ENCODE assay signal across 25 cellular contexts in the genomic region with DNA sequence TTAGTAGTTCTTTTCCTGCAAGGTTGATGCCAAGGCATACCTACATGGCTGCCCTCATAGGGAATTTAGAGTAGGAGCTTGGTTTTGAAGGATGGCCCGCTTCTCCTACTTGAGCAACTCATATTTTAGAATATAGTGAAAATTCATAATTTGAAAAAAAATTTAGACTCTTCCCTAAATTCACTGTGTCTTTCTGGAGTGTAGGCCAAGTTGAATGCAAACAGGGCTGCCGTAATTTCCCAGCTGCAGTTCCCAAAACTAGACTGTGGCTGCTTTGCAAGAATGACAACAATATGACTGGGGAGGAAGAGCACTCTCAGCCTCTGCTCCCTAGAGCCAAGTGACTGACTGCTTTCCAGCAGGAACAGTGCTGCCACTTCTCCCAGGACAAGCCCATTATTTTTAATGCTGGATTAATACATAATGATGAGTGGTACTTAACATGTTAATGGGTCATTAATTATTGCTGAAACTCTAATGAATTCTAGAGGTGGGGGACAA.
"Had no signal": no experiment of that assay in that cellular context is flagged by ENCODE, and none has a peak within 500 bp of the region (broad histone marks: within the 10 kb centered on the region; RNA-seq: fewer than 3 reads in every experiment).

No MANE protein-coding gene starts in this region.

- H3K9ac ChIP-seq: SK-N-SH had no signal

- H3K4me2 ChIP-seq: SK-N-SH had no signal

- H3K27me3 Mint-ChIP-seq: activated CD8-positive, alpha-beta T cell treated with anti-CD3 and anti-CD28 coated beads for 36 hours; activated naive CD8-positive, alpha-beta T cell treated with anti-CD3 and anti-CD28 coated beads, Interleukin-2, amount 50 U/mL, for 24 hours; central memory CD8-positive, alpha-beta T cell had no signal

- H3K9me3 Mint-ChIP-seq: activated CD8-positive, alpha-beta T cell treated with anti-CD3 and anti-CD28 coated beads for 36 hours; activated naive CD4-positive, alpha-beta T cell treated with anti-CD3 and anti-CD28 coated beads, Interleukin-2, amount 50 U/mL, for 72 hours; activated naive CD8-positive, alpha-beta T cell treated with anti-CD3 and anti-CD28 coated beads, Interleukin-2, amount 50 U/mL, for 24 hours; central memory CD8-positive, alpha-beta T cell; IgD-negative memory B cell had no signal

- DNase-seq: activated CD4-positive, alpha-beta T cell treated with anti-CD3 and anti-CD28 coated beads for 4 hours; activated CD8-positive, alpha-beta memory T cell treated with anti-CD3 and anti-CD28 coated beads, Interleukin-2, amount 50 U/mL, for 4 hours; activated CD8-positive, alpha-beta T cell treated with anti-CD3 and anti-CD28 coated beads for 36 hours; activated effector memory CD4-positive, alpha-beta T cell treated with Interleukin-2 at 50 U/mL for 16 hours; activated naive CD4-positive, alpha-beta T cell treated with Interleukin-2 at 50 U/mL for 16 hours; activated naive CD8-positive, alpha-beta T cell treated with anti-CD3 and anti-CD28 coated beads, Interleukin-2, amount 50 U/mL, for 24 hours; activated T-cell treated with anti-CD3 and anti-CD28 coated beads, Interleukin-2, amount 50 U/mL, for 1 hour; amniotic stem cell; body of pancreas; KG1; NCI-H1092 treated with DMSO at 0.1 percent for 48 hours; NCI-H1417 treated with DMSO at 0.1 percent for 48 hours; NCI-H1694; NCI-H2029 treated with DMSO at 0.1 percent for 48 hours; NCI-H2227 treated with DMSO at 0.1 percent for 48 hours; NCI-H446 treated with DMSO at 0.1 percent for 48 hours; NCI-H524 treated with DMSO at 0.1 percent for 48 hours; NCI-H748 treated with DMSO at 0.1 percent for 48 hours; SJCRH30; SK-N-SH; T-helper 1 cell had no signal

- H3K36me3 Mint-ChIP-seq: activated naive CD4-positive, alpha-beta T cell treated with anti-CD3 and anti-CD28 coated beads, Interleukin-2, amount 50 U/mL, for 72 hours; IgD-negative memory B cell had no signal

- H3K36me3 ChIP-seq: ascending aorta, SJCRH30 had no signal

- H3K4me3 Mint-ChIP-seq: activated CD8-positive, alpha-beta T cell treated with anti-CD3 and anti-CD28 coated beads for 36 hours; activated naive CD8-positive, alpha-beta T cell treated with anti-CD3 and anti-CD28 coated beads, Interleukin-2, amount 50 U/mL, for 24 hours; central memory CD8-positive, alpha-beta T cell; IgD-negative memory B cell had no signal

- H3K27ac ChIP-seq: ascending aorta, body of pancreas, SJCRH30 had no signal

- H3K4me1 ChIP-seq: SJCRH30 had no signal

- H3K4me1 Mint-ChIP-seq: central memory CD8-positive, alpha-beta T cell; IgD-negative memory B cell had no signal

- H3K9me2 ChIP-seq: SK-N-SH had no signal

- H3K27ac Mint-ChIP-seq: activated CD8-positive, alpha-beta T cell treated with anti-CD3 and anti-CD28 coated beads for 36 hours; activated naive CD4-positive, alpha-beta T cell treated with anti-CD3 and anti-CD28 coated beads, Interleukin-2, amount 50 U/mL, for 72 hours; activated naive CD8-positive, alpha-beta T cell treated with anti-CD3 and anti-CD28 coated beads, Interleukin-2, amount 50 U/mL, for 24 hours; IgD-negative memory B cell had no signal

- H3K4me3 ChIP-seq: ascending aorta, body of pancreas, SJCRH30 had no signal

- H3K9me3 ChIP-seq: ascending aorta, body of pancreas, SJCRH30, SK-N-SH had no signal

- H3K27me3 ChIP-seq: ascending aorta, body of pancreas, SJCRH30 had no signal
